ENCODE assay signal across 1 cellular context in the genomic region with DNA sequence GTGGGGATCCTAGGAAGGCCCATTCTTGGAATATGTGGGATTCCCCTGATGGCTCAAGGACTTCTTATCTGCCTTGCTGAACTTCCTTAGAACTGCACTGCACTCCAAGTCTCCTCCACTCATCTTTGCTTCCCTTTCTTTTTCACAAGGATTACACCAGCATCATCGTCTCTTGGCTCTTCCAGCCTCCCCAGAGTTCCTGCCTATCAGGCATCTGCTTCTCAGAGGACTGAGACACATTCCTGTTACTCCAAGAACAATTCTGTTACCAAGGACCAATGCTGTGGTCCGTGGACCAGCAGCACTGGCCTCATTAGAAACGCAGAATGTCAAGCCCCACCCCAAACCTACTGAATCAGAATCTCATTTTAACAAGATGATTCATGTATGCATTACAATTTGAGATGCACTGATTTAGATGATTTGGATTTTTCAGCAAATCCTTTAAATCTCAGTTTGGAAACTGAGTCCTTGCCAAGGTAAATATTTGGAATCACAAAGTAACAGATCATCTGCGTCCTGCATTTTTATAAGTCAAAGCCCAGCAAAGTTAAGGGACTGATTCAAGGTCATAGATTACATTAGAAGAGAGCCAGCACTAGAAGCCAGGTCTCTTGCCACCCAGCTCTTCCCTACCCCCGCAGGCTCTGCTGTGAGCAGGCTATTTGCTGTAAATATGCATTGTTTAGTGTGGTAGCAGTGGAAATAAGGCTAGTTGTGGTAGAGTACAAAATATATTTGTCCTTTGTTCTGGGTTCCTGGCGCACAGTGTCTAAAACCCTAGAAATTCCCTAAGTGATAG.
TF ChIP-seq lines count a peak whose summit lies in the region.

No MANE protein-coding gene starts in this region.

TF ChIP-seq in SK-N-SH, 30 proteins besides CTCF, POLR2A, EP300 and RAD21 (continued from another document):
- TF ChIP-seq, protein P1, sequence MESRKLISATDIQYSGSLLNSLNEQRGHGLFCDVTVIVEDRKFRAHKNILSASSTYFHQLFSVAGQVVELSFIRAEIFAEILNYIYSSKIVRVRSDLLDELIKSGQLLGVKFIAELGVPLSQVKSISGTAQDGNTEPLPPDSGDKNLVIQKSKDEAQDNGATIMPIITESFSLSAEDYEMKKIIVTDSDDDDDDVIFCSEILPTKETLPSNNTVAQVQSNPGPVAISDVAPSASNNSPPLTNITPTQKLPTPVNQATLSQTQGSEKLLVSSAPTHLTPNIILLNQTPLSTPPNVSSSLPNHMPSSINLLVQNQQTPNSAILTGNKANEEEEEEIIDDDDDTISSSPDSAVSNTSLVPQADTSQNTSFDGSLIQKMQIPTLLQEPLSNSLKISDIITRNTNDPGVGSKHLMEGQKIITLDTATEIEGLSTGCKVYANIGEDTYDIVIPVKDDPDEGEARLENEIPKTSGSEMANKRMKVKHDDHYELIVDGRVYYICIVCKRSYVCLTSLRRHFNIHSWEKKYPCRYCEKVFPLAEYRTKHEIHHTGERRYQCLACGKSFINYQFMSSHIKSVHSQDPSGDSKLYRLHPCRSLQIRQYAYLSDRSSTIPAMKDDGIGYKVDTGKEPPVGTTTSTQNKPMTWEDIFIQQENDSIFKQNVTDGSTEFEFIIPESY (IDR thresholded peaks at IDR 0.05; ENCODE audit: borderline replicate concordance, low read depth): no peak
- TF ChIP-seq NFIC (IDR thresholded peaks at IDR 0.05; ENCODE audit: borderline replicate concordance) (peak; percentile 81), ELF1 (IDR thresholded peaks at IDR 0.05) (no peak), POLR2AphosphoS5 (IDR thresholded peaks at IDR 0.05; ENCODE audit: low read depth, low read length) (peak; percentile 31; the same call in 1 of the 2 replicates), JUND (IDR thresholded peaks at IDR 0.05) (peak; percentile 79), SIN3A (IDR thresholded peaks at IDR 0.05; ENCODE audit: borderline replicate concordance, low read depth, low read length) (no peak), FOSL2 (IDR thresholded peaks at IDR 0.05; ENCODE audit: borderline replicate concordance, low read depth) (peak; percentile 87), CHD2 (IDR thresholded peaks at IDR 0.05; ENCODE audit: low read length, partially characterized antibody) (no peak), GATA2 (CRISPR knock-in tag; IDR thresholded peaks at IDR 0.05) (no peak), TEAD4 (IDR thresholded peaks at IDR 0.05; ENCODE audit: borderline replicate concordance, insufficient read depth) (peak; percentile 63; the same call in 1 of the 2 replicates), FOXJ3 (CRISPR knock-in tag; IDR thresholded peaks at IDR 0.05) (no peak), EZH2phosphoT487 (IDR thresholded peaks at IDR 0.05; ENCODE audit: borderline replicate concordance, low read depth) (no peak), RCOR1 (IDR thresholded peaks at IDR 0.05; ENCODE audit: low read length) (no peak), TCF12 (IDR thresholded peaks at IDR 0.05) (peak; percentile 76), RXRA (IDR thresholded peaks at IDR 0.05; ENCODE audit: borderline replicate concordance, low read depth) (peak; percentile 40; the same call in 1 of the 2 replicates), MXI1 (IDR thresholded peaks at IDR 0.05; ENCODE audit: low read depth, low read length) (no peak)
- TF ChIP-seq, protein P2, sequence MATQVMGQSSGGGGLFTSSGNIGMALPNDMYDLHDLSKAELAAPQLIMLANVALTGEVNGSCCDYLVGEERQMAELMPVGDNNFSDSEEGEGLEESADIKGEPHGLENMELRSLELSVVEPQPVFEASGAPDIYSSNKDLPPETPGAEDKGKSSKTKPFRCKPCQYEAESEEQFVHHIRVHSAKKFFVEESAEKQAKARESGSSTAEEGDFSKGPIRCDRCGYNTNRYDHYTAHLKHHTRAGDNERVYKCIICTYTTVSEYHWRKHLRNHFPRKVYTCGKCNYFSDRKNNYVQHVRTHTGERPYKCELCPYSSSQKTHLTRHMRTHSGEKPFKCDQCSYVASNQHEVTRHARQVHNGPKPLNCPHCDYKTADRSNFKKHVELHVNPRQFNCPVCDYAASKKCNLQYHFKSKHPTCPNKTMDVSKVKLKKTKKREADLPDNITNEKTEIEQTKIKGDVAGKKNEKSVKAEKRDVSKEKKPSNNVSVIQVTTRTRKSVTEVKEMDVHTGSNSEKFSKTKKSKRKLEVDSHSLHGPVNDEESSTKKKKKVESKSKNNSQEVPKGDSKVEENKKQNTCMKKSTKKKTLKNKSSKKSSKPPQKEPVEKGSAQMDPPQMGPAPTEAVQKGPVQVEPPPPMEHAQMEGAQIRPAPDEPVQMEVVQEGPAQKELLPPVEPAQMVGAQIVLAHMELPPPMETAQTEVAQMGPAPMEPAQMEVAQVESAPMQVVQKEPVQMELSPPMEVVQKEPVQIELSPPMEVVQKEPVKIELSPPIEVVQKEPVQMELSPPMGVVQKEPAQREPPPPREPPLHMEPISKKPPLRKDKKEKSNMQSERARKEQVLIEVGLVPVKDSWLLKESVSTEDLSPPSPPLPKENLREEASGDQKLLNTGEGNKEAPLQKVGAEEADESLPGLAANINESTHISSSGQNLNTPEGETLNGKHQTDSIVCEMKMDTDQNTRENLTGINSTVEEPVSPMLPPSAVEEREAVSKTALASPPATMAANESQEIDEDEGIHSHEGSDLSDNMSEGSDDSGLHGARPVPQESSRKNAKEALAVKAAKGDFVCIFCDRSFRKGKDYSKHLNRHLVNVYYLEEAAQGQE (IDR thresholded peaks at IDR 0.05; ENCODE audit: low read depth, low read length): no peak
- TF ChIP-seq, protein P3, sequence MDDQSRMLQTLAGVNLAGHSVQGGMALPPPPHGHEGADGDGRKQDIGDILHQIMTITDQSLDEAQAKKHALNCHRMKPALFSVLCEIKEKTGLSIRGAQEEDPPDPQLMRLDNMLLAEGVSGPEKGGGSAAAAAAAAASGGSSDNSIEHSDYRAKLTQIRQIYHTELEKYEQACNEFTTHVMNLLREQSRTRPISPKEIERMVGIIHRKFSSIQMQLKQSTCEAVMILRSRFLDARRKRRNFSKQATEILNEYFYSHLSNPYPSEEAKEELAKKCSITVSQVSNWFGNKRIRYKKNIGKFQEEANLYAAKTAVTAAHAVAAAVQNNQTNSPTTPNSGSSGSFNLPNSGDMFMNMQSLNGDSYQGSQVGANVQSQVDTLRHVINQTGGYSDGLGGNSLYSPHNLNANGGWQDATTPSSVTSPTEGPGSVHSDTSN (IDR thresholded peaks at IDR 0.05): peak; percentile 66
- TF ChIP-seq, protein P4, sequence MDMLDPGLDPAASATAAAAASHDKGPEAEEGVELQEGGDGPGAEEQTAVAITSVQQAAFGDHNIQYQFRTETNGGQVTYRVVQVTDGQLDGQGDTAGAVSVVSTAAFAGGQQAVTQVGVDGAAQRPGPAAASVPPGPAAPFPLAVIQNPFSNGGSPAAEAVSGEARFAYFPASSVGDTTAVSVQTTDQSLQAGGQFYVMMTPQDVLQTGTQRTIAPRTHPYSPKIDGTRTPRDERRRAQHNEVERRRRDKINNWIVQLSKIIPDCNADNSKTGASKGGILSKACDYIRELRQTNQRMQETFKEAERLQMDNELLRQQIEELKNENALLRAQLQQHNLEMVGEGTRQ (IDR thresholded peaks at IDR 0.05; ENCODE audit: borderline replicate concordance, low read depth, low read length): no peak
- TF ChIP-seq, protein P5, sequence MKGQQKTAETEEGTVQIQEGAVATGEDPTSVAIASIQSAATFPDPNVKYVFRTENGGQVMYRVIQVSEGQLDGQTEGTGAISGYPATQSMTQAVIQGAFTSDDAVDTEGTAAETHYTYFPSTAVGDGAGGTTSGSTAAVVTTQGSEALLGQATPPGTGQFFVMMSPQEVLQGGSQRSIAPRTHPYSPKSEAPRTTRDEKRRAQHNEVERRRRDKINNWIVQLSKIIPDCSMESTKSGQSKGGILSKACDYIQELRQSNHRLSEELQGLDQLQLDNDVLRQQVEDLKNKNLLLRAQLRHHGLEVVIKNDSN (IDR thresholded peaks at IDR 0.05; ENCODE audit: borderline replicate concordance, low read depth): no peak
